Comparison of ENCODE assay signal across 22 cellular contexts in the genomic region with DNA sequence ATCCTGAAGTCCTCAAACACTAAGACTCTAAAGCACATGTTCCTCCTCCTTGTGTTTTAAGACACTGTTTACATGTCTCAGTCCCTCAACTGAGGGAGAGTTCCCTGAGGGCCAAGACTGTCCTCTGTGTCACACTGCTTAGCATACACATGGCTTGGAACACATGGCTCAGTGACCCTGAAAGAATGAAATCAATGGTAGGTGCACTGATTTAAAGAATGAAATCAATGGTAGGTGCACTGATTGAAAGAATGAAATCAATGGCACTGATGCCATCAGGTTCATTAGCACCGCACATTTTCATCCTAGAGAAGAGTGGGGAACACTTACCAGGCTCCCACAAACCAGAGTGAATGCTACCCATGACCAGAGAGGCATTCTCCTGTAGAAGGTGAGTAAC. TPM values are rescaled to one million over a fixed set of nuclear protein-coding genes. Genes with fewer than 3 reads are reported as not detected.
DNase-seq lines count a peak whose midpoint lies in the region; ATAC-seq, FAIRE-seq and TF ChIP-seq lines count a peak whose summit lies in the region.
"Had no signal": no experiment of that assay in that cellular context is flagged by ENCODE, and none has a peak within 500 bp of the region (broad histone marks: within the 10 kb centered on the region; RNA-seq: fewer than 3 reads in every experiment).

No MANE protein-coding gene starts in this region.

- no peaks in the 10 kb centered on the region for H3K9me3 ChIP-seq in CD4-positive, alpha-beta memory T cell (ENCODE audit: control insufficient read depth in 1 of 2, low read length in 2 of 2)
- H3K9me3 ChIP-seq in T-helper 17 cell (ENCODE audit: control insufficient read depth, low read length, poor library complexity, severe bottlenecking) = no peaks in the 10 kb centered on the region
- H3K9me3 ChIP-seq: Caco-2, Peyer's patch had no signal

- CTCF ChIA-PET in CD4-positive, alpha-beta memory T cell (lab: Charles Lee; ENCODE audit: partially characterized antibody) = interaction anchor here (0.8 to 2.8 kb wide), 5 partner anchors 10 to 344 kb away, joined by 3 to 10 read pairs (median 3); a partner anchor contains a TSS

- H3K9me3 Mint-ChIP-seq in activated naive CD4-positive, alpha-beta T cell treated with anti-CD3 and anti-CD28 coated beads, Interleukin-2, amount 50 U/mL, for 24 hours = no peaks in the 10 kb centered on the region
- no peaks in the 10 kb centered on the region for H3K9me3 Mint-ChIP-seq in CD4-positive, alpha-beta memory T cell
- no peaks in the 10 kb centered on the region for H3K9me3 Mint-ChIP-seq in stimulated activated effector memory CD8-positive, alpha-beta T cell treated with anti-CD3 and anti-CD28 coated beads, Interleukin-12 subunit alpha, Interleukin-12 subunit beta, amount 100 ng/mL, for 72 hours
- H3K9me3 Mint-ChIP-seq: CD14-positive monocyte, H9, IgD-negative memory B cell had no signal

- H3K36me3 ChIP-seq in CD4-positive, alpha-beta memory T cell (ENCODE audit: insufficient read depth, low read length) = peaks cover 70% of the 10 kb centered on the region

- H3K4me1 Mint-ChIP-seq in activated naive CD4-positive, alpha-beta T cell treated with anti-CD3 and anti-CD28 coated beads, Interleukin-2, amount 50 U/mL, for 24 hours = peaks cover 27% of the 10 kb centered on the region
- peaks cover 13 to 20% (median 15%) of the 10 kb centered on the region in 4 donors for H3K4me1 Mint-ChIP-seq in CD4-positive, alpha-beta memory T cell
- H3K4me1 Mint-ChIP-seq in T-helper 17 cell = peaks cover 28% of the 10 kb centered on the region
- peaks cover 30% of the 10 kb centered on the region for H3K4me1 Mint-ChIP-seq in stimulated activated effector memory CD8-positive, alpha-beta T cell treated with anti-CD3 and anti-CD28 coated beads, Interleukin-12 subunit alpha, Interleukin-12 subunit beta, amount 100 ng/mL, for 72 hours
- H3K4me1 Mint-ChIP-seq: H9 had no signal

- no peaks in the 10 kb centered on the region for H3K27me3 ChIP-seq in CD4-positive, alpha-beta memory T cell (ENCODE audit: insufficient read depth, low read length)
- H3K27me3 ChIP-seq: Peyer's patch had no signal

- H3K4me1 ChIP-seq in CD4-positive, alpha-beta memory T cell (ENCODE audit: insufficient read depth, low read length) = no peaks in the 10 kb centered on the region
- H3K4me1 ChIP-seq: Peyer's patch had no signal

- H3K27me3 Mint-ChIP-seq in activated naive CD4-positive, alpha-beta T cell treated with anti-CD3 and anti-CD28 coated beads, Interleukin-2, amount 50 U/mL, for 24 hours = no peaks in the 10 kb centered on the region
- H3K27me3 Mint-ChIP-seq in CD4-positive, alpha-beta memory T cell = no peaks in the 10 kb centered on the region
- no peaks in the 10 kb centered on the region for H3K27me3 Mint-ChIP-seq in T-helper 17 cell
- H3K27me3 Mint-ChIP-seq: B cell, IgD-negative memory B cell had no signal

- H3K4me3 Mint-ChIP-seq in activated naive CD4-positive, alpha-beta T cell treated with anti-CD3 and anti-CD28 coated beads, Interleukin-2, amount 50 U/mL, for 24 hours = no peak overlapping the region
- H3K4me3 Mint-ChIP-seq in CD4-positive, alpha-beta memory T cell = no peak overlapping the region
- peak overlapping the region; percentile 31 for H3K4me3 Mint-ChIP-seq in T-helper 17 cell
- H3K4me3 Mint-ChIP-seq in stimulated activated effector memory CD8-positive, alpha-beta T cell treated with anti-CD3 and anti-CD28 coated beads, Interleukin-12 subunit alpha, Interleukin-12 subunit beta, amount 100 ng/mL, for 72 hours = no peak overlapping the region
- H3K4me3 Mint-ChIP-seq: B cell, CD14-positive monocyte, H9, IgD-negative memory B cell had no signal

- peak overlapping the region; percentile 39 for H3K27ac Mint-ChIP-seq in activated naive CD4-positive, alpha-beta T cell treated with anti-CD3 and anti-CD28 coated beads, Interleukin-2, amount 50 U/mL, for 24 hours
- peak overlapping the region in 4 of 7 donors; percentile 6 to 59 (median 42) for H3K27ac Mint-ChIP-seq in CD4-positive, alpha-beta memory T cell
- peak overlapping the region; percentile 47 for H3K27ac Mint-ChIP-seq in T-helper 17 cell
- H3K27ac Mint-ChIP-seq in stimulated activated effector memory CD8-positive, alpha-beta T cell treated with anti-CD3 and anti-CD28 coated beads, Interleukin-12 subunit alpha, Interleukin-12 subunit beta, amount 100 ng/mL, for 72 hours = peak overlapping the region; percentile 26
- H3K27ac Mint-ChIP-seq: B cell, CD14-positive monocyte, H9 had no signal

- ATAC-seq in T-helper 17 cell = no peak
- no peak for ATAC-seq in stimulated activated effector memory CD8-positive, alpha-beta T cell treated with anti-CD3 and anti-CD28 coated beads, Interleukin-12 subunit alpha, Interleukin-12 subunit beta, amount 100 ng/mL, for 72 hours
- ATAC-seq: GM12878 had no signal

- no peak for TF ChIP-seq POLR2A in GM12892 (IDR thresholded peaks at IDR 0.05; ENCODE audit: low read depth, low read length)

- no peak overlapping the region for H3K4me3 ChIP-seq in CD4-positive, alpha-beta memory T cell (ENCODE audit: low read length in 2 of 2)
- H3K4me3 ChIP-seq: GM12878, GM23248, Peyer's patch had no signal

- DNase-seq in activated naive CD4-positive, alpha-beta T cell treated with anti-CD3 and anti-CD28 coated beads, Interleukin-2, amount 50 U/mL, for 16 hours = no peak
- no peak for DNase-seq in CD4-positive, alpha-beta memory T cell
- DNase-seq in T-helper 17 cell = no peak
- DNase-seq in stimulated activated effector memory CD8-positive, alpha-beta T cell treated with anti-CD3 and anti-CD28 coated beads, Interleukin-12 subunit alpha, Interleukin-12 subunit beta, amount 100 ng/mL, for 72 hours (ENCODE audit: low spot score in 2 of 2) = no peak
- no peak for DNase-seq in GM12892 (ENCODE audit: insufficient read length)
- no peak for DNase-seq in NCI-H1694 treated with DMSO at 0.1 percent for 48 hours (lab: John Stamatoyannopoulos, UW)
- DNase-seq: Caco-2, DND-41, GM23248, H9, Karpas-422, NCI-H1417, NCI-H187, NCI-H446, NCI-H526, Peyer's patch had no signal

- POLR2A ChIA-PET in CD4-positive, alpha-beta memory T cell (lab: Charles Lee; ENCODE audit: partially characterized antibody) = no interaction called here

- H3K36me3 Mint-ChIP-seq in activated naive CD4-positive, alpha-beta T cell treated with anti-CD3 and anti-CD28 coated beads, Interleukin-2, amount 50 U/mL, for 24 hours = peaks cover 28% of the 10 kb centered on the region
- peaks cover 64 to 83% of the 10 kb centered on the region in 2 donors for H3K36me3 Mint-ChIP-seq in CD4-positive, alpha-beta memory T cell
- peaks cover 20% of the 10 kb centered on the region for H3K36me3 Mint-ChIP-seq in T-helper 17 cell (ENCODE audit: low read depth)
- peaks cover 100% of the 10 kb centered on the region for H3K36me3 Mint-ChIP-seq in stimulated activated effector memory CD8-positive, alpha-beta T cell treated with anti-CD3 and anti-CD28 coated beads, Interleukin-12 subunit alpha, Interleukin-12 subunit beta, amount 100 ng/mL, for 72 hours

- intact Hi-C loops in CD4-positive, alpha-beta memory T cell (cut with micrococcal nuclease) = no loop called here

- no peak overlapping the region for H3K27ac ChIP-seq in CD4-positive, alpha-beta memory T cell (ENCODE audit: low read depth, low read length)
- H3K27ac ChIP-seq: GM23248, Peyer's patch had no signal

- no peak for FAIRE-seq in GM12892 (lab: Jason Lieb, UNC)
- FAIRE-seq: A204.1, GM12878 had no signal

RNA-seq across cellular contexts. Expression of a gene that starts 9.8 kb away (rescaled TPM):
- 1 to 10 TPM; 7.6 to 8.5 TPM for total RNA-seq in CD4-positive, alpha-beta memory T cell
- polyA plus RNA-seq in CD4-positive, alpha-beta memory T cell = 10 to 100 TPM; 18.7 to 23.4 TPM
- total RNA-seq in T-helper 17 cell = 1 to 10 TPM; 9.1 to 9.2 TPM
- 26.7 TPM for polyA plus RNA-seq in GM12892 (2012; ENCODE audit: missing spikeins)

RNA-seq across cellular contexts. Expression of a gene that starts 15.9 kb away (rescaled TPM):
- total RNA-seq in CD4-positive, alpha-beta memory T cell = 100 to 1,000 TPM; 358 to 374 TPM
- polyA plus RNA-seq in CD4-positive, alpha-beta memory T cell = 100 to 1,000 TPM; 151 to 266 TPM
- total RNA-seq in T-helper 17 cell = 100 to 1,000 TPM; 271 to 280 TPM
- 49.7 TPM for polyA plus RNA-seq in GM12892 (2012; ENCODE audit: missing spikeins)

RNA-seq across cellular contexts. Expression of a gene that starts 40.5 kb away (rescaled TPM):
- total RNA-seq in CD4-positive, alpha-beta memory T cell = 10 to 100 TPM; 46.5 to 50.0 TPM
- polyA plus RNA-seq in CD4-positive, alpha-beta memory T cell = under 1 TPM in 1 of 2 donors, not detected in 1; 0.42 TPM
- total RNA-seq in T-helper 17 cell = 10 to 100 TPM; 37.5 to 60.3 TPM
- polyA plus RNA-seq in GM12892 (2012; ENCODE audit: missing spikeins) = 37.8 TPM
